In the genomic region with DNA sequence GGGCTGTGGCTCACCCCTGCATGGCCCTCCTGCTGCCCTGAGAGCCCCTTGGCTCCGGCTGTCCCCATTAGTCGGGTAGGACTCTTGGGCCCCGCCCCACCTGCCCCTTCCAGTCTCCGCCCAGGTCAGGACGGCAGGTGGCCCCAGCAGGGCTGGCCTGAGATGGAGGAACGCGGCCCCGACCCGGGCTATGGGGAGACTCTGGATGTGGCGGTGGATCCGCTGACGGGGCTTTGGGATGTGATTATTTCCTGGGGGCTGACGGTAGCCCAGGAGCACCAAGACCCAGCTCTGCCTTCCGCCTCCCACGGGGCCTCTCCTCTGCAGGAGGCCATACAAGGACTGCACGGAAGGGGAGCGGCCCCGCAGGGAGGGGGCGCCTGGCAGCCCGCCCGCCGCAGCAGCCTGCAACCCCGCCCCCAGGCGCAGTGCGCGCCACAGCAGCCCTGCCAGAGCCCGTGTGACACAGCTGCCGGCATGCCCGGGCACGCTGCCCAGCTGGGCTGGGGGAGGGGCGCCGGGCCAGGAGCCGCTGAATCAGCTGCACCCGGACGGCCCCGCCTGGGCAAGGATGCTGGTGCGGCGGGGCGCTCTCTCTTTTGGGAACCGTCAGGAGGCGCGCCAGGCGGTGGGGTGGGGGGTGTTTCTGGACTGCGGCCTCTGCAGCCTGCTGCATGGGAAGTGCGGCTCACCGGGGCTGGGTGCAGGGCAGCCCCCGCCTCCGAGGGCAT, we compare ENCODE assay signal across 8 cellular contexts. TPM values are rescaled to one million over a fixed set of nuclear protein-coding genes. Genes with fewer than 3 reads are reported as not detected.
A peak's percentile ranks its signal among the peaks of the same experiment; 100 is the strongest.
DNase-seq lines count a peak whose midpoint lies in the region; ATAC-seq and TF ChIP-seq lines count a peak whose summit lies in the region.

No MANE protein-coding gene starts in this region.

- H3K18ac ChIP-seq in trophoblast cell (ENCODE audit: low read length): peak overlapping the region; percentile 50

- no peak overlapping the region for H2BK12ac ChIP-seq in trophoblast cell (ENCODE audit: low read length)

- H3K4me3 ChIP-seq in trophoblast cell (ENCODE audit: low read depth, low read length) (no peak overlapping the region), tibial nerve (peak overlapping the region; percentile 13 to 47 (median 42))

- H3K79me1 ChIP-seq in trophoblast cell (ENCODE audit: low read length): peaks cover 33% of the 10 kb centered on the region

- H4K8ac ChIP-seq in trophoblast cell (ENCODE audit: low read depth, low read length): peak overlapping the region; percentile 66

- H3K4me2 ChIP-seq in trophoblast cell (ENCODE audit: low read length): peak overlapping the region; percentile 62

- H3K27me3 ChIP-seq in trophoblast cell (ENCODE audit: insufficient read depth, low read length) (no peaks in the 10 kb centered on the region), tibial nerve (no peaks in the 10 kb centered on the region)

- DNase-seq in GM10248 (ENCODE audit: extremely low spot score): peak; percentile 91
- peak; percentile 64 for DNase-seq in NCI-H1048 (lab: John Stamatoyannopoulos, UW)
- peak; percentile 95 to 99 for DNase-seq in activated naive CD4-positive, alpha-beta T cell treated with anti-CD3 and anti-CD28 coated beads, Interleukin-2, amount 50 U/mL, for 72 hours (ENCODE audit: low spot score in 2 of 2)
- DNase-seq in head of caudate nucleus: peak; percentile 81 to 98 (median 94)
- DNase-seq in trophoblast cell: peak; percentile 63 to 68
- DNase-seq in tibial nerve (ENCODE audit: low spot score in 2 of 2): peak; percentile 79 to 85

- peak in 1 of 2 donors; percentile 22 for TF ChIP-seq POLR2A in tibial nerve (IDR thresholded peaks at IDR 0.05)

- H3K9ac ChIP-seq in trophoblast cell (ENCODE audit: low read length): no peak overlapping the region

- H3K9me3 ChIP-seq in trophoblast cell (ENCODE audit: insufficient read depth, low read depth, low read length): no peaks in the 10 kb centered on the region
- H3K9me3 ChIP-seq in tibial nerve: no peaks in the 10 kb centered on the region

- H3K36me3 ChIP-seq in trophoblast cell (ENCODE audit: control insufficient read depth in 1 of 2, insufficient read depth in 2 of 2, low read length in 2 of 2): peaks cover 0 to under 1% of the 10 kb centered on the region in 2 experiments
- H3K36me3 ChIP-seq in tibial nerve: peaks cover 0 to 10% (median 0%) of the 10 kb centered on the region in 3 donors

- peak overlapping the region; percentile 74 for H3K14ac ChIP-seq in trophoblast cell (ENCODE audit: low read length)

- intact Hi-C loops in head of caudate nucleus (cut with DNase I): loop anchor here (10.0 kb wide), 1 partner anchor 135 kb away; a partner anchor contains a TSS

- no peak for TF ChIP-seq CTCF in GM10248 (IDR thresholded peaks at IDR 0.05; ENCODE audit: control extremely low read depth, extremely low read depth, low read depth, missing control alignments)
- peak in 4 of 5 experiments; percentile 17 to 46 (median 32) for TF ChIP-seq CTCF in tibial nerve (IDR thresholded peaks at IDR 0.05)

- peaks cover 0 to 15% of the 10 kb centered on the region in 2 donors for H3K36me3 Mint-ChIP-seq in activated naive CD4-positive, alpha-beta T cell treated with anti-CD3 and anti-CD28 coated beads, Interleukin-2, amount 50 U/mL, for 72 hours

- H3K9me3 Mint-ChIP-seq in activated naive CD4-positive, alpha-beta T cell treated with anti-CD3 and anti-CD28 coated beads, Interleukin-2, amount 50 U/mL, for 72 hours: no peaks in the 10 kb centered on the region

- ATAC-seq in HG02588 (IDR thresholded peaks at IDR 0.05; ENCODE audit: unreplicated experiment): peak; percentile 76
- ATAC-seq in SK-N-SH treated with all-trans-retinoic acid at 6 μM for 48 hours: peak; percentile 87
- peak; percentile 88 to 92 for ATAC-seq in activated naive CD4-positive, alpha-beta T cell treated with anti-CD3 and anti-CD28 coated beads, Interleukin-2, amount 50 U/mL, for 72 hours

- H4K12ac ChIP-seq in trophoblast cell (ENCODE audit: low read depth, low read length): peak overlapping the region; percentile 65

- H2AK5ac ChIP-seq in trophoblast cell (ENCODE audit: low read length): peak overlapping the region; percentile 71

- TF ChIP-seq EP300 in tibial nerve (IDR thresholded peaks at IDR 0.05): peak; percentile 47 to 85

- peak overlapping the region; percentile 35 for H2BK5ac ChIP-seq in trophoblast cell (ENCODE audit: low read depth, low read length, poor library complexity)

- no peak overlapping the region for H3K23ac ChIP-seq in trophoblast cell (ENCODE audit: low read length)

- peaks cover 22 to 23% of the 10 kb centered on the region in 2 experiments for H3K4me1 ChIP-seq in trophoblast cell (ENCODE audit: control insufficient read depth in 1 of 2, insufficient read depth in 2 of 2, low read length in 2 of 2)
- peaks cover 3 to 57% (median 41%) of the 10 kb centered on the region in 4 donors for H3K4me1 ChIP-seq in tibial nerve

- H3K79me2 ChIP-seq in trophoblast cell (ENCODE audit: control insufficient read depth, insufficient read depth, low read length, poor library complexity): peaks cover 2% of the 10 kb centered on the region

- H2BK120ac ChIP-seq in trophoblast cell (ENCODE audit: insufficient read depth, low read length, poor library complexity): peak overlapping the region; percentile 79

- H3K27ac Mint-ChIP-seq in activated naive CD4-positive, alpha-beta T cell treated with anti-CD3 and anti-CD28 coated beads, Interleukin-2, amount 50 U/mL, for 72 hours: peak overlapping the region; percentile 65 to 98

- peak overlapping the region; percentile 32 for H3K4ac ChIP-seq in trophoblast cell (ENCODE audit: low read depth, low read length)

- POLR2A ChIA-PET in GM10248 (lab: Yijun Ruan, JAX): interaction anchor here (0.7 to 0.9 kb wide), 2 partner anchors 9 to 19 kb away, joined by 3 read pairs; a partner anchor contains a TSS

- H3K27ac ChIP-seq in trophoblast cell (ENCODE audit: low read depth, low read length) (no peak overlapping the region), tibial nerve (peak overlapping the region; percentile 25 to 86 (median 81))

- WGBS in trophoblast cell (ENCODE audit: extremely low coverage, insufficient coverage, insufficient read length): no CpG with 5 or more reads among the region's 48 CpGs
- WGBS in tibial nerve, 2 donors: 1% methylated on average over 21 to 33 of the region's 48 CpGs

- H2AFZ ChIP-seq in trophoblast cell (ENCODE audit: insufficient read depth, low read length, poor library complexity): peak overlapping the region; percentile 18

- peak overlapping the region; percentile 83 for H4K91ac ChIP-seq in trophoblast cell (ENCODE audit: low read depth, low read length)

- CTCF ChIA-PET in GM10248 (lab: Yijun Ruan, JAX): interaction anchor here (0.8 to 4.4 kb wide), 6 partner anchors 8 to 142 kb away, joined by 3 to 30 read pairs (median 6); a partner anchor contains a TSS

TF ChIP-seq in SK-N-SH treated with all-trans-retinoic acid at 6 μM for 48 hours, 23 proteins besides CTCF, POLR2A, EP300 and RAD21 (continues in another document):
- no peak for TF ChIP-seq ISL1 (CRISPR knock-in tag; IDR thresholded peaks at IDR 0.05)
- no peak for TF ChIP-seq TCF4 (CRISPR knock-in tag; IDR thresholded peaks at IDR 0.05; ENCODE audit: borderline replicate concordance)
- no peak for TF ChIP-seq ZNF8 (CRISPR knock-in tag; IDR thresholded peaks at IDR 0.05)
- no peak for TF ChIP-seq ARNTL (CRISPR knock-in tag; IDR thresholded peaks at IDR 0.05; ENCODE audit: borderline replicate concordance, low read depth)
- TF ChIP-seq, protein P1, sequence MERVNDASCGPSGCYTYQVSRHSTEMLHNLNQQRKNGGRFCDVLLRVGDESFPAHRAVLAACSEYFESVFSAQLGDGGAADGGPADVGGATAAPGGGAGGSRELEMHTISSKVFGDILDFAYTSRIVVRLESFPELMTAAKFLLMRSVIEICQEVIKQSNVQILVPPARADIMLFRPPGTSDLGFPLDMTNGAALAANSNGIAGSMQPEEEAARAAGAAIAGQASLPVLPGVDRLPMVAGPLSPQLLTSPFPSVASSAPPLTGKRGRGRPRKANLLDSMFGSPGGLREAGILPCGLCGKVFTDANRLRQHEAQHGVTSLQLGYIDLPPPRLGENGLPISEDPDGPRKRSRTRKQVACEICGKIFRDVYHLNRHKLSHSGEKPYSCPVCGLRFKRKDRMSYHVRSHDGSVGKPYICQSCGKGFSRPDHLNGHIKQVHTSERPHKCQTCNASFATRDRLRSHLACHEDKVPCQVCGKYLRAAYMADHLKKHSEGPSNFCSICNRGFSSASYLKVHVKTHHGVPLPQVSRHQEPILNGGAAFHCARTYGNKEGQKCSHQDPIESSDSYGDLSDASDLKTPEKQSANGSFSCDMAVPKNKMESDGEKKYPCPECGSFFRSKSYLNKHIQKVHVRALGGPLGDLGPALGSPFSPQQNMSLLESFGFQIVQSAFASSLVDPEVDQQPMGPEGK (CRISPR knock-in tag; IDR thresholded peaks at IDR 0.05; ENCODE audit: borderline replicate concordance): no peak
- no peak for TF ChIP-seq PPARA (CRISPR knock-in tag; IDR thresholded peaks at IDR 0.05; ENCODE audit: borderline replicate concordance)

RNA-seq across cellular contexts. Expression of a gene that starts 9.2 kb away (rescaled TPM):
- total RNA-seq in activated naive CD4-positive, alpha-beta T cell treated with anti-CD3 and anti-CD28 coated beads, Interleukin-2, amount 50 U/mL, for 72 hours: 10 to 100 TPM; 13.3 to 26.2 TPM
- 18.2 and 18.3 TPM in 2 replicates for polyA plus RNA-seq in trophoblast cell (2013)
- total RNA-seq in tibial nerve: 10 to 100 TPM; 24.3 to 47.7 (median 26.6) TPM

RNA-seq across cellular contexts. Expression of a gene that starts 14.4 kb away (rescaled TPM):
- total RNA-seq in activated naive CD4-positive, alpha-beta T cell treated with anti-CD3 and anti-CD28 coated beads, Interleukin-2, amount 50 U/mL, for 72 hours: 10 to 100 TPM in 1 of 2 donors, 1 to 10 TPM in 1; 4.5 to 10.0 TPM
- 13.9 and 14.5 TPM in 2 replicates for polyA plus RNA-seq in trophoblast cell (2013)
- total RNA-seq in tibial nerve: 10 to 100 TPM; 45.6 to 55.7 (median 49.8) TPM

Comparison
In these comparisons a context has a peak if more than half of its experiments do, and no peak if none do; other contexts are left out.
1. RNA of a gene that starts 14.4 kb away (total RNA-seq): 45.6 to 55.7 TPM in tibial nerve; 4.5 to 10.0 TPM in activated naive CD4-positive, alpha-beta T cell treated with anti-CD3 and anti-CD28 coated beads, Interleukin-2, amount 50 U/mL, for 72 hours; every median in the first group is over 4 times any median in the second.
2. Peak in every context shown above with its lines, with median percentiles within 50 percentile points of each other: DNase-seq and ATAC-seq.